2 cellular contexts compared by ENCODE assay signal in the genomic region with DNA sequence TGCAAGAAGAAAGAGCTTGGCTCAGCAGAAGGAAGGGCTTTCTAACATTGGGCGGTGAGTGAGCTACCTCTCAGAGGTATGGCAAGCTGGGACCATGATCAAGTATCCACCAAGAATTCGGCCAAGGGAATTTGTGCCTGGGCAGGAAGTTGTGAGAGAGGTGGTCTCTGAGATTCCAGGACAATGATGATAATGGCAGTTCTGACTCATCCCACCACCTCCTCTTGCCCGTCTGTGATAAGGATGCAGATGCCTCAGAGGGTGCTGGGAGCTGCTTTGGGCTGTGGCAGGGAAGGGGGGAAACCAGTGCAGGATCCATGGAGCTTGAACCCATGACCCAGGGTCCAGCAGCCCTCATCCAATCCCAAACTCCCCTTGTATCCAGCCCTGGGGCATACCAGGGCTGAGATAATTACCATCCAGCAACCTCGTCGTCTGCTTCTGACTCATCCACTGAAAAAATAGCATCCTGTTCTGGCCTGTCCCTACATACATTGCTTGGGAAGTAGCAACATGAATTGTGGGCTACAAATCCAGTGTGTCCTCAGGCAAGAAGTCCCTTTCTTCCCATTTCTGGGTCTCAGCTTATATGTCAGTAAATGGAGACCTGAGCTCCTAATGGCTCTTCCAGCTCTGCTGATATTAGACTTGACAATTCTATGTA.
TF ChIP-seq lines count a peak whose summit lies in the region.

No MANE protein-coding gene starts in this region.

TF ChIP-seq in GM23338, 12 proteins besides CTCF, POLR2A, EP300 and RAD21 (continued from another document and continues in another):
- no peak for TF ChIP-seq ZNF462 (CRISPR knock-in tag; IDR thresholded peaks at IDR 0.05)
- TF ChIP-seq NANOG (IDR thresholded peaks at IDR 0.05; ENCODE audit: borderline replicate concordance) = no peak
- no peak for TF ChIP-seq ZNF331 (CRISPR knock-in tag; IDR thresholded peaks at IDR 0.05; ENCODE audit: low read depth)
- no peak for TF ChIP-seq ETS1 (IDR thresholded peaks at IDR 0.05)
- TF ChIP-seq REST (IDR thresholded peaks at IDR 0.05; ENCODE audit: unreplicated experiment) = no peak
- TF ChIP-seq STAT1 (IDR thresholded peaks at IDR 0.05; ENCODE audit: unreplicated experiment) = no peak
- no peak for TF ChIP-seq ZNF114 (CRISPR knock-in tag; IDR thresholded peaks at IDR 0.05)
- no peak for TF ChIP-seq CREB1 (CRISPR knock-in tag; IDR thresholded peaks at IDR 0.05; ENCODE audit: low read depth)

TF ChIP-seq in SK-N-SH, 30 proteins besides CTCF, POLR2A, EP300 and RAD21 (continued from another document):
- TF ChIP-seq USF2 (IDR thresholded peaks at IDR 0.05; ENCODE audit: borderline replicate concordance, low read depth, low read length) (no peak), SIN3A (IDR thresholded peaks at IDR 0.05; ENCODE audit: borderline replicate concordance, low read depth, low read length) (no peak), FOSL2 (IDR thresholded peaks at IDR 0.05; ENCODE audit: borderline replicate concordance, low read depth) (peak; percentile 54)
